Comparison of ENCODE assay signal across 23 cellular contexts in the genomic region with DNA sequence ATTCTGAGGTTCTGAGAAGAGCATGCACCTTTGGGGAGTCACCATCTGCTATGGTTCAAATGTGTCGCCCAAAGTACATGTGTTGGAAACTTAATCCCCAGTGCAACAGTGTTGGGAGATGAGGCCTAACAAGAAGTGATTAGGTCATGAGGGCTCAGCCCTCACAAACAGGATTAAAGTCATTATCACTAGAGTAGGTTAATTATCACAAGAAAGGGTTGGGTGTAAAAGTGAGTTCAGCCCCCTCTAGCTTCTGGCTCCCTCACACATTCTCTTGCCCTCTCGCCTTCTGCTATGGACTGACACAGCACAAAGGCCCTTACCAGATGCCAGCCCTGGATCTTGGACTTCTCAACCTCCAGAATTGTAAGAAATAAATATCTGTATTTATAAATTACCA.
A peak's percentile ranks its signal among the peaks of the same experiment; 100 is the strongest.
DNase-seq lines count a peak whose midpoint lies in the region; ATAC-seq, FAIRE-seq and TF ChIP-seq lines count a peak whose summit lies in the region.
"Had no signal": no experiment of that assay in that cellular context is flagged by ENCODE, and none has a peak within 500 bp of the region (broad histone marks: within the 10 kb centered on the region; RNA-seq: fewer than 3 reads in every experiment).

No MANE protein-coding gene starts in this region.

- H3K4ac ChIP-seq in H1 (replicated peaks; ENCODE audit: insufficient read length, low read depth, low read length): no peak overlapping the region

- H3K14ac ChIP-seq in H1 (ENCODE audit: insufficient read length): no peak overlapping the region

- no peak overlapping the region for H2BK20ac ChIP-seq in H1 (ENCODE audit: low read length)

- H3K4me3 Mint-ChIP-seq in activated naive CD8-positive, alpha-beta T cell treated with anti-CD3 and anti-CD28 coated beads, Interleukin-2, amount 50 U/mL, for 24 hours: no peak overlapping the region
- H3K4me3 Mint-ChIP-seq: CD4-positive, alpha-beta memory T cell had no signal

- H3K27me3 ChIP-seq in NT2/D1 (ENCODE audit: insufficient read depth, insufficient read length): no peaks in the 10 kb centered on the region
- no peaks in the 10 kb centered on the region for H3K27me3 ChIP-seq in H1 (replicated peaks in 1 of 4; ENCODE audit: control insufficient read depth in 3 of 4, extremely low read depth in 1 of 4, insufficient read depth in 3 of 4, low read length in 3 of 4)
- H3K27me3 ChIP-seq in adrenal gland: no peaks in the 10 kb centered on the region
- no peaks in the 10 kb centered on the region for H3K27me3 ChIP-seq in brain microvascular endothelial cell (replicated peaks)
- H3K27me3 ChIP-seq in BE2C: no peaks in the 10 kb centered on the region

- no peaks in the 10 kb centered on the region for H3K4me1 Mint-ChIP-seq in activated naive CD8-positive, alpha-beta T cell treated with anti-CD3 and anti-CD28 coated beads, Interleukin-2, amount 50 U/mL, for 24 hours
- H3K4me1 Mint-ChIP-seq: CD4-positive, alpha-beta memory T cell had no signal

- no peak for ATAC-seq in activated naive CD8-positive, alpha-beta T cell treated with anti-CD3 and anti-CD28 coated beads, Interleukin-2, amount 50 U/mL, for 24 hours
- ATAC-seq: A549 had no signal

- 0 out of 2 replicates have a peak overlapping the region, but pooled peaks have one; percentile 3 for H2AK5ac ChIP-seq in H1 (ENCODE audit: low read depth, low read length)

- H3K4me1 ChIP-seq in NT2/D1 (ENCODE audit: insufficient read depth, insufficient read length) (no peaks in the 10 kb centered on the region), H1 (replicated peaks in 1 of 4; ENCODE audit: control insufficient read depth in 3 of 4, insufficient read depth in 4 of 4, low read length in 3 of 4) (no peaks in the 10 kb centered on the region), adrenal gland (replicated peaks in 1 of 2) (no peaks in the 10 kb centered on the region), BE2C (no peaks in the 10 kb centered on the region)
- H3K4me1 ChIP-seq: A549 had no signal

- no peak overlapping the region for H4K91ac ChIP-seq in H1 (replicated peaks; ENCODE audit: insufficient read length, low read length)

- H3K18ac ChIP-seq in H1 (ENCODE audit: extremely low read depth, low read length): no peak overlapping the region

- no peak overlapping the region for H3K56ac ChIP-seq in H1 (replicated peaks; ENCODE audit: insufficient read length, low read depth, low read length)

- H3K27ac Mint-ChIP-seq in activated naive CD8-positive, alpha-beta T cell treated with anti-CD3 and anti-CD28 coated beads, Interleukin-2, amount 50 U/mL, for 24 hours: no peak overlapping the region
- H3K27ac Mint-ChIP-seq: CD4-positive, alpha-beta memory T cell had no signal

- CTCF ChIA-PET in H1 (lab: Charles Lee; ENCODE audit: partially characterized antibody): interaction anchor here (1.6 kb wide), 1 partner anchor 11 kb away, joined by 4 read pairs; no protein-coding TSS in a partner anchor

- H2BK120ac ChIP-seq in H1 (replicated peaks; ENCODE audit: low read depth, low read length): no peak overlapping the region

- H3K36me3 Mint-ChIP-seq in activated naive CD8-positive, alpha-beta T cell treated with anti-CD3 and anti-CD28 coated beads, Interleukin-2, amount 50 U/mL, for 24 hours (ENCODE audit: low read depth): no peaks in the 10 kb centered on the region
- H3K36me3 Mint-ChIP-seq: CD4-positive, alpha-beta memory T cell had no signal

- H4K5ac ChIP-seq in H1 (ENCODE audit: insufficient read length, low read depth, low read length): no peak overlapping the region

- no peak overlapping the region for H2AFZ ChIP-seq in H1 (ENCODE audit: low read length)

- TF ChIP-seq CTCF in H1 (IDR thresholded peaks at IDR 0.05; ENCODE audit: control extremely low read depth in 1 of 3, insufficient read depth in 1 of 3, low read depth in 1 of 3, low read length in 3 of 3) (no peak), adrenal gland (IDR thresholded peaks at IDR 0.05) (no peak), brain microvascular endothelial cell (IDR thresholded peaks at IDR 0.05; ENCODE audit: low read depth, low read length, missing control alignments) (no peak), BE2C (IDR thresholded peaks at IDR 0.05; ENCODE audit: low read depth, low read length) (no peak)

- TF ChIP-seq POLR2A in H1 (IDR thresholded peaks at IDR 0.05; ENCODE audit: control extremely low read depth in 1 of 2, low read depth in 2 of 2, low read length in 2 of 2) (no peak), adrenal gland (IDR thresholded peaks at IDR 0.05) (no peak)

- POLR2A ChIA-PET in H1 (lab: Charles Lee; ENCODE audit: partially characterized antibody): no interaction called here

- H3K27ac ChIP-seq in H1 (ENCODE audit: low read depth, low read length) (no peak overlapping the region), adrenal gland (no peak overlapping the region), brain microvascular endothelial cell (no peak overlapping the region)
- H3K27ac ChIP-seq: A549 had no signal

- peaks cover 8% of the 10 kb centered on the region for H3K9me3 Mint-ChIP-seq in activated naive CD8-positive, alpha-beta T cell treated with anti-CD3 and anti-CD28 coated beads, Interleukin-2, amount 50 U/mL, for 24 hours

- H3K23ac ChIP-seq in H1 (ENCODE audit: insufficient read length): no peak overlapping the region

- no peak for TF ChIP-seq RAD21 in H1 (IDR thresholded peaks at IDR 0.05 in 1 of 2, conservative IDR thresholded peaks at IDR 0.05 in 1 of 2; ENCODE audit: low read depth in 2 of 2, low read length in 2 of 2)

- peaks cover 2% of the 10 kb centered on the region for H3K27me3 Mint-ChIP-seq in activated naive CD8-positive, alpha-beta T cell treated with anti-CD3 and anti-CD28 coated beads, Interleukin-2, amount 50 U/mL, for 24 hours

- no peaks in the 10 kb centered on the region for H4K20me1 ChIP-seq in H1 (replicated peaks in 1 of 2; ENCODE audit: control insufficient read depth in 1 of 2, insufficient read depth in 2 of 2, low read length in 2 of 2)

- no peaks in the 10 kb centered on the region for H3K9me3 ChIP-seq in NT2/D1 (ENCODE audit: insufficient read depth, low read length)
- peaks cover 0 to 3% of the 10 kb centered on the region in 2 experiments; a peak in 3 of 4 replicates for H3K9me3 ChIP-seq in H1 (ENCODE audit: insufficient read depth in 2 of 2, low read depth in 1 of 2, low read length in 1 of 2)
- no peaks in the 10 kb centered on the region for H3K9me3 ChIP-seq in adrenal gland (replicated peaks in 1 of 3)
- H3K9me3 ChIP-seq in BE2C: no peaks in the 10 kb centered on the region
- H3K9me3 ChIP-seq: A549 had no signal

- no peak overlapping the region for H3K9ac ChIP-seq in NT2/D1 (ENCODE audit: insufficient read length, low read depth)
- no peak overlapping the region for H3K9ac ChIP-seq in H1 (replicated peaks in 1 of 4; ENCODE audit: extremely low read depth in 1 of 4, low read depth in 3 of 4, low read length in 3 of 4)

- H3K4me3 ChIP-seq in NT2/D1 (ENCODE audit: insufficient read length, low read depth) (no peak overlapping the region), H1 (ENCODE audit: extremely low read depth in 1 of 4, insufficient read depth in 2 of 4, low read depth in 3 of 4, low read length in 4 of 4) (no peak overlapping the region), adrenal gland (no peak overlapping the region), brain microvascular endothelial cell (ENCODE audit: low read depth, low read length) (no peak overlapping the region), BE2C (ENCODE audit: low read depth, low read length) (no peak overlapping the region)
- H3K4me3 ChIP-seq: A549 had no signal

- no peak overlapping the region for H3K4me2 ChIP-seq in H1 (ENCODE audit: insufficient read depth in 1 of 2, low read depth in 2 of 2, low read length in 2 of 2)
- H3K4me2 ChIP-seq: A549 had no signal

- H2BK5ac ChIP-seq in H1 (ENCODE audit: low read depth, low read length): no peak overlapping the region

- no peak for FAIRE-seq in H1 (lab: Jason Lieb, UNC)
- FAIRE-seq: A549, GM12891, GM18507 had no signal

- DNase-seq in NCI-H524 treated with DMSO at 0.1 percent for 48 hours (lab: John Stamatoyannopoulos, UW): peak; percentile 22
- peak; percentile 30 for DNase-seq in NT2/D1 (ENCODE audit: low read depth, low spot score)
- DNase-seq in H1 (ENCODE audit: low read depth in 1 of 2, low spot score in 2 of 2): no peak
- no peak for DNase-seq in activated naive CD8-positive, alpha-beta T cell treated with anti-CD3 and anti-CD28 coated beads, Interleukin-2, amount 50 U/mL, for 24 hours
- no peak for DNase-seq in adrenal gland
- DNase-seq in brain microvascular endothelial cell: no peak
- DNase-seq in BE2C: no peak
- DNase-seq: 8988T; ACHN; AML-193; C1 segment of cervical spinal cord; Calu3; CD4-positive, alpha-beta memory T cell; COR-L47; DMS53; DMS79 treated with DMSO at 0.1 percent for 48 hours; GF-D8; GOT3; H7; HCEC 1CT had no signal

- H3K79me1 ChIP-seq in H1 (ENCODE audit: low read depth, low read length): no peaks in the 10 kb centered on the region

- H3K23me2 ChIP-seq in H1 (ENCODE audit: low read depth, low read length): no peaks in the 10 kb centered on the region

- in situ Hi-C loops in brain microvascular endothelial cell (cut with HindIII; ENCODE audit: low pct_ligation_motif_present, low sequenced_read_pairs): no loop called here

- intact Hi-C loops in adrenal gland (cut with DNase I): no loop called here

- H3K79me2 ChIP-seq in H1 (ENCODE audit: control insufficient read depth in 1 of 2, insufficient read depth in 2 of 2, low read length in 2 of 2): no peaks in the 10 kb centered on the region

- no peak for TF ChIP-seq EP300 in H1 (IDR thresholded peaks at IDR 0.05; ENCODE audit: borderline replicate concordance in 1 of 2, low read depth in 2 of 2, low read length in 2 of 2)

- WGBS in H1 (ENCODE audit: extremely low coverage in 1 of 2, insufficient coverage in 1 of 2, insufficient read length in 1 of 2, insufficient replicate concordance in 2 of 2, low coverage in 1 of 2, low lambda C conversion rate in 2 of 2, missing lambda C conversion rate in 1 of 2), 2 experiments: 80% methylated on average over 2 of the region's 2 CpGs; no CpG with 5 or more reads in 1 of the 2 experiments
- 71 to 95% (median 89%) methylated on average over 2 of the region's 2 CpGs for WGBS in adrenal gland, 4 donors

- H2BK12ac ChIP-seq in H1 (ENCODE audit: low read depth, low read length): no peak overlapping the region

- no peak overlapping the region for H4K8ac ChIP-seq in H1 (ENCODE audit: extremely low read depth, insufficient read depth, low read length)

- no peak overlapping the region for H2BK15ac ChIP-seq in H1 (ENCODE audit: low read length)

- H3K36me3 ChIP-seq in NT2/D1 (ENCODE audit: insufficient read depth, insufficient read length, low read length) (no peaks in the 10 kb centered on the region), H1 (ENCODE audit: control insufficient read depth in 2 of 4, insufficient read depth in 4 of 4, low read length in 3 of 4) (no peaks in the 10 kb centered on the region), adrenal gland (replicated peaks in 1 of 2) (no peaks in the 10 kb centered on the region), brain microvascular endothelial cell (replicated peaks) (no peaks in the 10 kb centered on the region), BE2C (no peaks in the 10 kb centered on the region)

TF ChIP-seq in H1, 55 proteins besides CTCF, POLR2A, EP300 and RAD21:
- no peak for TF ChIP-seq SUZ12 (IDR thresholded peaks at IDR 0.05; ENCODE audit: low read length)

Comparison
In these comparisons a context has a peak if more than half of its experiments do, and no peak if none do; other contexts are left out.
1. DNase-seq: peak in NCI-H524 treated with DMSO at 0.1 percent for 48 hours (single experiment) and NT2/D1 (single experiment); none in H1 (0 of 2), activated naive CD8-positive, alpha-beta T cell treated with anti-CD3 and anti-CD28 coated beads, Interleukin-2, amount 50 U/mL, for 24 hours (single experiment), adrenal gland (0 of 7), brain microvascular endothelial cell (single experiment) and BE2C (single experiment).